21 cellular contexts compared by ENCODE assay signal in the genomic region with DNA sequence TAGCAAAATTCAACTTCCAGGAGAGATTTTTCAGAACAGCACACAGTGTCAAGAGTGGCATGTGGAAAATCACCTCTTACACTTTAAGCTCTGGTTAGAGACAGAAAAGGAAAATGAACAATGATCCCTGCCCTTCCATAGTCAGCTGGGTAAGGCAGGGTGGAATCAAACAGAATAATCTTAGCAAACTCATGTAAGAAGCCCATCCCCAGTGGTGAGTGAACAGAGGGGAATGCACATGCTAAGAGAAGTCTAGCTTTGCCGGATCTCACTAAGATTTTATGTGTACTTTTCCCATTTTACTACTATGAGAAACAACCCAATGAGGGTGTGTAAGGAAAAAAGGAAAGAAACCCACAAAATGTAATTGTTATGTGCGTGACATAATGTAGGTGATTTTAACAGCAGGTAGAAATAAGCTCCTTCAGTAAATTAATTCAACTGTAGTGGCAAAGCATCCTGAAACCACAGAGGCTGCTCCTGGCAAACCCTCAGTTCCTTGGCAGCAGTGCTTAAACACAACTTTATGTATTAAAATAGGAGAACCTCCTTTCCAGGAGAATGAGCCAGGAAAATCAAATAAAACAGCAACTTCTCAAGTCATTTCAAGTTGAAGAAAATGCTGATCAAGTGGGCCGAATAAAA.
DNase-seq lines count a peak whose midpoint lies in the region; ATAC-seq and TF ChIP-seq lines count a peak whose summit lies in the region.
"Had no signal": no experiment of that assay in that cellular context is flagged by ENCODE, and none has a peak within 500 bp of the region (broad histone marks: within the 10 kb centered on the region; RNA-seq: fewer than 3 reads in every experiment).

No MANE protein-coding gene starts in this region.

- no peaks in the 10 kb centered on the region for H3K36me3 Mint-ChIP-seq in CD8-positive, alpha-beta memory T cell
- H3K36me3 Mint-ChIP-seq: activated naive CD4-positive, alpha-beta T cell treated with anti-CD3 and anti-CD28 coated beads, Interleukin-2, amount 50 U/mL, for 72 hours; CD8-positive, alpha-beta T cell; stimulated activated naive B cell treated with anti-CD40 and anti-IgM and Interleukin-4, amounts not matched to agents 10 μg/mL and 1 μg/mL and 100 μg/mL, for 72 hours had no signal

- H3K4me3 ChIP-seq in GM23248 (no peak overlapping the region), PC-9 (peak overlapping the region; percentile 18; the same call in 1 of the 2 replicates), hepatocyte (no peak overlapping the region)
- H3K4me3 ChIP-seq in CD8-positive, alpha-beta memory T cell (ENCODE audit: low read length), result no peak overlapping the region
- H3K4me3 ChIP-seq: heart right ventricle, tibial artery had no signal

- POLR2A ChIA-PET in PC-9 (lab: Charles Lee; ENCODE audit: unreplicated experiment), result interaction anchor here (0.5 kb wide), 2 partner anchors 556 to 581 kb away, joined by 4 to 6 read pairs; no protein-coding TSS in a partner anchor
- POLR2A ChIA-PET in CD8-positive, alpha-beta memory T cell (lab: Charles Lee), result no interaction called here

- CTCF ChIA-PET in PC-9 (lab: Charles Lee), result interaction anchor here (0.5 kb wide), 1 partner anchor 32 kb away, joined by 3 read pairs; no protein-coding TSS in a partner anchor
- CTCF ChIA-PET in CD8-positive, alpha-beta memory T cell (lab: Charles Lee), result no interaction called here

- intact Hi-C loops in PC-9 (cut with micrococcal nuclease; ENCODE audit: unreplicated experiment), result loop anchor here (2.0 kb wide), 1 partner anchor 35 kb away; no protein-coding TSS in a partner anchor

- in situ Hi-C loops in GM23248 (cut with MboI), result no loop called here

- TF ChIP-seq CTCF in PC-9 (conservative IDR thresholded peaks at IDR 0.05) (no peak), hepatocyte (IDR thresholded peaks at IDR 0.05; ENCODE audit: poor library complexity) (no peak)

- no peaks in the 10 kb centered on the region for H3K4me1 Mint-ChIP-seq in CD8-positive, alpha-beta memory T cell
- H3K4me1 Mint-ChIP-seq: immature natural killer cell; stimulated activated naive B cell treated with anti-CD40 and anti-IgM and Interleukin-4, amounts not matched to agents 10 μg/mL and 1 μg/mL and 100 μg/mL, for 72 hours had no signal

- peaks cover 2 to 5% (median 4%) of the 10 kb centered on the region in 5 donors for H3K9me3 Mint-ChIP-seq in CD8-positive, alpha-beta memory T cell
- H3K9me3 Mint-ChIP-seq: CD8-positive, alpha-beta T cell had no signal

- no peak overlapping the region for H3K4me3 Mint-ChIP-seq in CD8-positive, alpha-beta memory T cell
- H3K4me3 Mint-ChIP-seq: CD8-positive, alpha-beta T cell; immature natural killer cell; stimulated activated naive B cell treated with anti-CD40 and anti-IgM and Interleukin-4, amounts not matched to agents 10 μg/mL and 1 μg/mL and 100 μg/mL, for 72 hours had no signal

- H3K27ac ChIP-seq in GM23248, result no peak overlapping the region
- peak overlapping the region; percentile 95 for H3K27ac ChIP-seq in PC-9
- H3K27ac ChIP-seq in hepatocyte, result peak overlapping the region; percentile 72
- H3K27ac ChIP-seq in CD8-positive, alpha-beta memory T cell (ENCODE audit: low read depth, low read length), result no peak overlapping the region
- H3K27ac ChIP-seq: heart right ventricle, tibial artery had no signal

- peaks cover 0 to 3% of the 10 kb centered on the region in 2 donors for H3K27me3 Mint-ChIP-seq in CD8-positive, alpha-beta memory T cell
- H3K27me3 Mint-ChIP-seq: stimulated activated naive B cell treated with anti-CD40 and anti-IgM and Interleukin-4, amounts not matched to agents 10 μg/mL and 1 μg/mL and 100 μg/mL, for 72 hours had no signal

- H3K9me3 ChIP-seq in GM23248 (ENCODE audit: low read depth) (no peaks in the 10 kb centered on the region), PC-9 (ENCODE audit: insufficient read depth, low read depth) (no peaks in the 10 kb centered on the region), hepatocyte (ENCODE audit: low read depth) (no peaks in the 10 kb centered on the region)
- no peaks in the 10 kb centered on the region for H3K9me3 ChIP-seq in CD8-positive, alpha-beta memory T cell (ENCODE audit: low read length)
- H3K9me3 ChIP-seq: heart right ventricle, tibial artery had no signal

- H3K79me2 ChIP-seq in GM23248 (ENCODE audit: insufficient read depth), result no peaks in the 10 kb centered on the region
- H3K79me2 ChIP-seq in PC-9 (ENCODE audit: low read depth), result no peaks in the 10 kb centered on the region
- no peaks in the 10 kb centered on the region for H3K79me2 ChIP-seq in hepatocyte

- peak; percentile 24 for DNase-seq in GM23248
- DNase-seq in PC-9, result no peak
- peak; percentile 10 for DNase-seq in hepatocyte (ENCODE audit: low spot score)
- peak; percentile 29 for DNase-seq in renal cortical epithelial cell (ENCODE audit: low read depth)
- no peak for DNase-seq in CD8-positive, alpha-beta memory T cell
- no peak for DNase-seq in SKM-1 treated with dmso at 0.1 percent for 144 hours (lab: John Stamatoyannopoulos, UW; ENCODE audit: unreplicated experiment)
- DNase-seq in SKM-1 (lab: John Stamatoyannopoulos, UW; ENCODE audit: unreplicated experiment), result no peak
- DNase-seq: activated CD4-positive, alpha-beta T cell treated with anti-CD3 and anti-CD28 coated beads for 4 hours; CD8-positive, alpha-beta T cell; cortex of kidney; heart right ventricle; immature natural killer cell; KBM-7; NCI-H2029; NCI-H446 treated with DMSO at 0.1 percent for 48 hours; RPMI8226; stimulated activated CD4-positive, alpha-beta T cell treated with anti-CD3 and anti-CD28 coated beads, Interleukin-2, amount 100 ng/mL, for 24 hours; stimulated activated naive B cell treated with anti-CD40 and anti-IgM and Interleukin-4, amounts not matched to agents 10 μg/mL and 1 μg/mL and 100 μg/mL, for 72 hours; tibial artery had no signal

- H3K9ac ChIP-seq in GM23248, result no peak overlapping the region

- BruUV-seq in PC-9 (replicated peaks; lab: Mats Ljungman, UMichigan), result no TSS peak

- H3F3A ChIP-seq in GM23248 (ENCODE audit: insufficient read depth), result 0 out of 2 replicates have a peak, but pooled peaks cover 9% of the 10 kb centered on the region
- H3F3A ChIP-seq in PC-9 (ENCODE audit: insufficient read depth, low read depth), result peaks cover 30% of the 10 kb centered on the region

- peaks cover 15% of the 10 kb centered on the region for H3K4me1 ChIP-seq in GM23248 (ENCODE audit: insufficient read depth)
- H3K4me1 ChIP-seq in PC-9 (replicated peaks; ENCODE audit: insufficient read depth), result peaks cover 37% of the 10 kb centered on the region
- peaks cover 14% of the 10 kb centered on the region for H3K4me1 ChIP-seq in hepatocyte (ENCODE audit: insufficient read depth)
- no peaks in the 10 kb centered on the region for H3K4me1 ChIP-seq in CD8-positive, alpha-beta memory T cell (ENCODE audit: insufficient read depth, low read length)
- H3K4me1 ChIP-seq: heart right ventricle, tibial artery had no signal

- no peak for ATAC-seq in HG03342 (IDR thresholded peaks at IDR 0.05; ENCODE audit: unreplicated experiment)
- ATAC-seq: activated naive CD4-positive, alpha-beta T cell treated with anti-CD3 and anti-CD28 coated beads, Interleukin-2, amount 50 U/mL, for 72 hours; CD8-positive, alpha-beta T cell; heart right ventricle; stimulated activated naive B cell treated with anti-CD40 and anti-IgM and Interleukin-4, amounts not matched to agents 10 μg/mL and 1 μg/mL and 100 μg/mL, for 72 hours had no signal

- no peaks in the 10 kb centered on the region for H4K20me1 ChIP-seq in GM23248 (ENCODE audit: insufficient read depth)
- no peaks in the 10 kb centered on the region for H4K20me1 ChIP-seq in PC-9 (ENCODE audit: insufficient read depth)
- no peaks in the 10 kb centered on the region for H4K20me1 ChIP-seq in hepatocyte (ENCODE audit: insufficient read depth, poor library complexity, severe bottlenecking)

- H3K27me3 ChIP-seq in GM23248 (replicated peaks; ENCODE audit: insufficient read depth), result peaks cover 19% of the 10 kb centered on the region
- no peaks in the 10 kb centered on the region for H3K27me3 ChIP-seq in PC-9 (ENCODE audit: insufficient read depth, low read depth)
- H3K27me3 ChIP-seq in hepatocyte, result no peaks in the 10 kb centered on the region
- H3K27me3 ChIP-seq in CD8-positive, alpha-beta memory T cell (ENCODE audit: insufficient read depth, low read length, poor library complexity, severe bottlenecking), result no peaks in the 10 kb centered on the region
- H3K27me3 ChIP-seq: tibial artery had no signal

- 49% methylated on average over 3 of the region's 3 CpGs for WGBS in GM23248 (ENCODE audit: low coverage in 1 of 2, low lambda C conversion rate in 2 of 2, missing lambda C conversion rate in 2 of 2), 2 experiments
- WGBS in hepatocyte (ENCODE audit: low lambda C conversion rate, missing lambda C conversion rate), result 66% methylated on average over 3 of the region's 3 CpGs

- H3K9me2 ChIP-seq in GM23248 (ENCODE audit: insufficient read depth), result no peaks in the 10 kb centered on the region
- H3K9me2 ChIP-seq in PC-9 (ENCODE audit: insufficient read depth), result no peaks in the 10 kb centered on the region
- H3K9me2 ChIP-seq in hepatocyte (replicated peaks; ENCODE audit: insufficient read depth), result no peaks in the 10 kb centered on the region

- no peak overlapping the region for H3K4me2 ChIP-seq in GM23248 (ENCODE audit: unreplicated experiment)
- H3K4me2 ChIP-seq in PC-9, result peak overlapping the region; percentile 75
- peak overlapping the region; percentile 8 for H3K4me2 ChIP-seq in hepatocyte

- no peak overlapping the region for H2AFZ ChIP-seq in GM23248
- H2AFZ ChIP-seq in PC-9, result peak overlapping the region; percentile 5
- no peak overlapping the region for H2AFZ ChIP-seq in hepatocyte

- H3K36me3 ChIP-seq in GM23248 (ENCODE audit: low read depth) (no peaks in the 10 kb centered on the region), PC-9 (ENCODE audit: low read depth) (no peaks in the 10 kb centered on the region), hepatocyte (replicated peaks; ENCODE audit: insufficient read depth, low read depth) (no peaks in the 10 kb centered on the region)
- H3K36me3 ChIP-seq in CD8-positive, alpha-beta memory T cell (ENCODE audit: insufficient read depth, low read length), result no peaks in the 10 kb centered on the region
- H3K36me3 ChIP-seq: heart right ventricle, tibial artery had no signal

- no peak overlapping the region for H3K27ac Mint-ChIP-seq in CD8-positive, alpha-beta memory T cell
- H3K27ac Mint-ChIP-seq: activated naive CD4-positive, alpha-beta T cell treated with anti-CD3 and anti-CD28 coated beads, Interleukin-2, amount 50 U/mL, for 72 hours; CD8-positive, alpha-beta T cell; immature natural killer cell; stimulated activated naive B cell treated with anti-CD40 and anti-IgM and Interleukin-4, amounts not matched to agents 10 μg/mL and 1 μg/mL and 100 μg/mL, for 72 hours had no signal

Comparison
In these comparisons a context has a peak if more than half of its experiments do, and no peak if none do; other contexts are left out.
1. DNase-seq: peak in GM23248 (single experiment), hepatocyte (single experiment) and renal cortical epithelial cell (single experiment); none in PC-9 (0 of 2), CD8-positive, alpha-beta memory T cell (0 of 5), SKM-1 treated with dmso at 0.1 percent for 144 hours (single experiment) and SKM-1 (single experiment).
2. H3K27ac ChIP-seq: peak in PC-9 (single experiment) and hepatocyte (single experiment); none in GM23248 (single experiment) and CD8-positive, alpha-beta memory T cell (single experiment).